Comparison of ENCODE assay signal across 19 cellular contexts in genomic region chr17:79465011-79466006, GRCh38.
A peak's percentile ranks its signal among the peaks of the same experiment; 100 is the strongest.
DNase-seq lines count a peak whose midpoint lies in the region; ATAC-seq and TF ChIP-seq lines count a peak whose summit lies in the region.
"Had no signal": no experiment of that assay in that cellular context is flagged by ENCODE, and none has a peak within 500 bp of the region (broad histone marks: within the 10 kb centered on the region; RNA-seq: fewer than 3 reads in every experiment).

No MANE protein-coding gene starts in this region.

- DNase-seq in DMS 273 treated with DMSO at 0.1 percent for 48 hours (lab: John Stamatoyannopoulos, UW) (peak; percentile 98), NT2/D1 (ENCODE audit: low read depth, low spot score) (no peak), glutamatergic neuron (peak; percentile 28), sciatic nerve (ENCODE audit: low spot score) (no peak), GM03348 (ENCODE audit: low spot score) (no peak), BE2C (no peak)
- no peak for DNase-seq in stimulated activated CD4-positive, alpha-beta T cell treated with anti-CD3 and anti-CD28 coated beads, Interleukin-4, amount 100 ng/mL, for 1 hour
- DNase-seq: activated naive CD4-positive, alpha-beta T cell treated with anti-CD3 and anti-CD28 coated beads, Interleukin-2, amount 50 U/mL, for 16 hours; cortex of kidney; left cardiac atrium; mucosa of descending colon; NCI-H1105; NCI-H2107; sigmoid colon had no signal

- TF ChIP-seq CTCF in glutamatergic neuron (IDR thresholded peaks at IDR 0.05; ENCODE audit: partially characterized antibody, unreplicated experiment) (no peak), BE2C (IDR thresholded peaks at IDR 0.05; ENCODE audit: low read depth, low read length) (no peak)

- peaks cover 28% of the 10 kb centered on the region for H3K27me3 Mint-ChIP-seq in glutamatergic neuron (ENCODE audit: unreplicated experiment)

- no peaks in the 10 kb centered on the region for H3K9me3 ChIP-seq in NT2/D1 (ENCODE audit: insufficient read depth, low read length)
- H3K9me3 ChIP-seq in BE2C = no peaks in the 10 kb centered on the region
- H3K9me3 ChIP-seq: mucosa of descending colon, sigmoid colon, upper lobe of left lung had no signal

- peaks cover 14% of the 10 kb centered on the region for H3K4me1 ChIP-seq in NT2/D1 (ENCODE audit: insufficient read depth, insufficient read length)
- no peaks in the 10 kb centered on the region for H3K4me1 ChIP-seq in BE2C
- H3K4me1 ChIP-seq: upper lobe of left lung had no signal

- peak; percentile 57 for ATAC-seq in sciatic nerve
- ATAC-seq: GM12878, left cardiac atrium, mucosa of descending colon, Panc1 had no signal

- H3K27me3 ChIP-seq in NT2/D1 (ENCODE audit: insufficient read depth, insufficient read length) (peaks cover 13% of the 10 kb centered on the region), BE2C (peaks cover 30% of the 10 kb centered on the region)
- H3K27me3 ChIP-seq: sigmoid colon, upper lobe of left lung had no signal

- peak overlapping the region; percentile 92 for H3K27ac Mint-ChIP-seq in glutamatergic neuron (ENCODE audit: unreplicated experiment)
- H3K27ac Mint-ChIP-seq: stimulated activated naive CD8-positive, alpha-beta T cell treated with anti-CD3 and anti-CD28 coated beads, Interleukin-15, Interleukin-2, amounts not matched to agents 100 ng/mL and 50 ng/mL, for 24 hours had no signal

- intact Hi-C loops in sciatic nerve (cut with DNase I) = no loop called here

- H3K4me1 Mint-ChIP-seq in glutamatergic neuron (ENCODE audit: low read depth, unreplicated experiment) = peaks cover 37% of the 10 kb centered on the region

- H3K9ac ChIP-seq in NT2/D1 (ENCODE audit: insufficient read length, low read depth) = peak overlapping the region; percentile 2
- H3K9ac ChIP-seq: KMS-11 had no signal

- H3K9me3 Mint-ChIP-seq in glutamatergic neuron (ENCODE audit: unreplicated experiment) = peaks cover 28% of the 10 kb centered on the region
- H3K9me3 Mint-ChIP-seq: stimulated activated naive CD8-positive, alpha-beta T cell treated with anti-CD3 and anti-CD28 coated beads, Interleukin-15, Interleukin-2, amounts not matched to agents 100 ng/mL and 50 ng/mL, for 24 hours had no signal

- H3K4me3 Mint-ChIP-seq in glutamatergic neuron (ENCODE audit: unreplicated experiment) = peak overlapping the region; percentile 73
- H3K4me3 Mint-ChIP-seq: stimulated activated naive CD8-positive, alpha-beta T cell treated with anti-CD3 and anti-CD28 coated beads, Interleukin-15, Interleukin-2, amounts not matched to agents 100 ng/mL and 50 ng/mL, for 24 hours had no signal

- H3K4me3 ChIP-seq in NT2/D1 (ENCODE audit: insufficient read length, low read depth) (no peak overlapping the region), BE2C (ENCODE audit: low read depth, low read length) (no peak overlapping the region)
- H3K4me3 ChIP-seq: GM12878, mucosa of descending colon, sigmoid colon, upper lobe of left lung had no signal

- H3K36me3 Mint-ChIP-seq in glutamatergic neuron (ENCODE audit: unreplicated experiment) = peaks cover 11% of the 10 kb centered on the region

- H3K36me3 ChIP-seq in NT2/D1 (ENCODE audit: insufficient read depth, insufficient read length, low read length) (no peaks in the 10 kb centered on the region), BE2C (no peaks in the 10 kb centered on the region)
- H3K36me3 ChIP-seq: upper lobe of left lung had no signal

Comparison
In these comparisons a context has a peak if more than half of its experiments do, and no peak if none do; other contexts are left out.
1. DNase-seq: peak in DMS 273 treated with DMSO at 0.1 percent for 48 hours (single experiment) and glutamatergic neuron (single experiment); none in NT2/D1 (single experiment), sciatic nerve (single experiment), GM03348 (single experiment), stimulated activated CD4-positive, alpha-beta T cell treated with anti-CD3 and anti-CD28 coated beads, Interleukin-4, amount 100 ng/mL, for 1 hour (single experiment) and BE2C (single experiment).